21 cellular contexts compared by ENCODE assay signal in the genomic region with DNA sequence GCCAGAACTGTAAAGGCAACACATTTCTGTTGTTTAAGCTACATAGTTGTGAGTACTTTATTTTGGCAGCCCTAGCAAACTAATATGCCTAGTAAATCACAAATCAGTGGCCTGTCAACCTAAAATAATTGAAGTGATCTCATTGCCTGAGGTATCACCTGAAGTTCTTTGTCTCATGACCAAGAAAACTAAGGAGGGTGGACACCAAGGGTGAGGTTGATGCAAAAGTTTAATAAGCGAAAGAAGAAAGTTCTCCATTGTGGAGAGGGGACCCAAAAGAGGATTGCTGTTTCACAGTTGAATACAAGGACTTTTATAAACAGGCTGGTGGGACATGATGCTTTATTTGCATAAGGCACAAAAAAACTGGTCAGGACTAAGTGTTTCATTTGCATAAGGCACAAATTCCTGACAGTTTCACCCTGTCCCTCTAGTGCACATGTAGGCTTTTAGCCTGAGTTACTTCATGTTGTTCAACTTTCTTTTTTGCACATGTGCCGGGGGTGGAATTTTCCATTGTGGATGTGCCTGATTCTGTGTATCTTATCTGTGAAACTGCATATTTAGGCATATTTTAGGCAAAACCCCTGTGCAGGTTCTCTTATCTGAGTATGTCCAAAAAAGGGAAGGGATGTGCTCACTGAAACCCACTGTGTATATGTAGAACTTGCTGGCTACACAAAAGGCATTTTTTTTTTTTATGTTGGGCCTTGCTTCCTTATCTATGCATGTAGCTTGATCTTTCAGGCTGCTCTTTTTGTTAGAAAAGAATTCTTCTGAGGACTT.
DNase-seq lines count a peak whose midpoint lies in the region; ATAC-seq, FAIRE-seq and TF ChIP-seq lines count a peak whose summit lies in the region.
"Had no signal": no experiment of that assay in that cellular context is flagged by ENCODE, and none has a peak within 500 bp of the region (broad histone marks: within the 10 kb centered on the region; RNA-seq: fewer than 3 reads in every experiment).

No MANE protein-coding gene starts in this region.

- H3K14ac ChIP-seq in H1 (ENCODE audit: insufficient read length) = no peak overlapping the region

- H3K4me1 Mint-ChIP-seq in neural crest cell = peaks cover 3% of the 10 kb centered on the region
- H3K4me1 Mint-ChIP-seq: CD4-positive, CD25-positive, alpha-beta regulatory T cell had no signal

- TF ChIP-seq CTCF in HEK293 (tag by site-specific recombination; IDR thresholded peaks at IDR 0.05) (no peak), H1 (IDR thresholded peaks at IDR 0.05; ENCODE audit: control extremely low read depth in 1 of 3, insufficient read depth in 1 of 3, low read depth in 1 of 3, low read length in 3 of 3) (no peak), neural crest cell (conservative IDR thresholded peaks at IDR 0.05) (no peak), left lung (IDR thresholded peaks at IDR 0.05) (no peak), prostate gland (IDR thresholded peaks at IDR 0.05) (no peak)

- POLR2A ChIA-PET in HEK293 (lab: Yijun Ruan, JAX) = no interaction called here
- POLR2A ChIA-PET in H1 (lab: Charles Lee; ENCODE audit: partially characterized antibody) = interaction anchor here (0.6 to 1.1 kb wide), 4 partner anchors 8 to 185 kb away, joined by 3 to 4 read pairs (median 3); no protein-coding TSS in a partner anchor

- peak overlapping the region; percentile 13; the same call in 1 of the 2 replicates for H2AFZ ChIP-seq in H1 (ENCODE audit: low read length)

- no peak overlapping the region for H3K23ac ChIP-seq in H1 (ENCODE audit: insufficient read length)

- CTCF ChIA-PET in HEK293 (lab: Yijun Ruan, JAX) = interaction anchor here (0.6 to 1.5 kb wide), 4 partner anchors 9 to 292 kb away, joined by 3 to 5 read pairs (median 4); no protein-coding TSS in a partner anchor
- CTCF ChIA-PET in H1 (lab: Charles Lee; ENCODE audit: partially characterized antibody) = interaction anchor here (1.0 to 1.2 kb wide), 5 partner anchors 8 to 55 kb away, joined by 3 read pairs; no protein-coding TSS in a partner anchor

- H4K20me1 ChIP-seq in H1 (replicated peaks in 1 of 2; ENCODE audit: control insufficient read depth in 1 of 2, insufficient read depth in 2 of 2, low read length in 2 of 2) = no peaks in the 10 kb centered on the region

- TF ChIP-seq POLR2A in H1 (IDR thresholded peaks at IDR 0.05; ENCODE audit: control extremely low read depth in 1 of 2, low read depth in 2 of 2, low read length in 2 of 2) (no peak), prostate gland (IDR thresholded peaks at IDR 0.05) (no peak)

- peak overlapping the region; percentile 29 for H3K4ac ChIP-seq in H1 (replicated peaks; ENCODE audit: insufficient read length, low read depth, low read length)

- no peak for FAIRE-seq in H1 (lab: Jason Lieb, UNC)
- FAIRE-seq: A549, GM12878 had no signal

- peaks cover 12% of the 10 kb centered on the region for H3K36me3 Mint-ChIP-seq in neural crest cell (ENCODE audit: low read depth)
- H3K36me3 Mint-ChIP-seq: CD4-positive, CD25-positive, alpha-beta regulatory T cell had no signal

- H2BK120ac ChIP-seq in H1 (replicated peaks; ENCODE audit: low read depth, low read length) = peak overlapping the region; percentile 98

- no peaks in the 10 kb centered on the region for H3K9me3 ChIP-seq in HEK293 (ENCODE audit: control insufficient read depth, insufficient read depth, low read depth, low read length)
- peaks cover 12 to 18% of the 10 kb centered on the region in 2 experiments; a peak in 2 of 4 replicates for H3K9me3 ChIP-seq in H1 (ENCODE audit: insufficient read depth in 2 of 2, low read depth in 1 of 2, low read length in 1 of 2)
- peaks cover 0 to 40% of the 10 kb centered on the region in 2 donors for H3K9me3 ChIP-seq in left lung
- H3K9me3 ChIP-seq in prostate gland = no peaks in the 10 kb centered on the region
- H3K9me3 ChIP-seq: BE2C had no signal

- H3K9ac ChIP-seq in H1 (replicated peaks in 1 of 4; ENCODE audit: extremely low read depth in 1 of 4, low read depth in 3 of 4, low read length in 3 of 4) = no peak overlapping the region

- ATAC-seq in left lung (no peak), HG03280 (IDR thresholded peaks at IDR 0.05; ENCODE audit: unreplicated experiment) (no peak)
- ATAC-seq: A549, GM12878 had no signal

- H2AK5ac ChIP-seq in H1 (ENCODE audit: low read depth, low read length) = no peak overlapping the region

- 49% methylated on average over 2 of the region's 2 CpGs; no CpG with 5 or more reads in 1 of the 2 experiments for WGBS in H1 (ENCODE audit: extremely low coverage in 1 of 2, insufficient coverage in 1 of 2, insufficient read length in 1 of 2, insufficient replicate concordance in 2 of 2, low coverage in 1 of 2, low lambda C conversion rate in 2 of 2, missing lambda C conversion rate in 1 of 2), 2 experiments
- WGBS in prostate gland = 98% methylated on average over 2 of the region's 2 CpGs

- H4K8ac ChIP-seq in H1 (ENCODE audit: extremely low read depth, insufficient read depth, low read length) = no peak overlapping the region

- no peak overlapping the region for H3K4me3 ChIP-seq in HEK293 (ENCODE audit: low read depth, low read length)
- H3K4me3 ChIP-seq in H1 (ENCODE audit: extremely low read depth in 1 of 4, insufficient read depth in 2 of 4, low read depth in 3 of 4, low read length in 4 of 4) = peak overlapping the region in 1 of 4 experiments; percentile 17; a peak in 1 of 8 replicates
- H3K4me3 ChIP-seq in left lung = no peak overlapping the region
- no peak overlapping the region for H3K4me3 ChIP-seq in prostate gland
- H3K4me3 ChIP-seq: A549, GM12878 had no signal

- no peak overlapping the region for H3K56ac ChIP-seq in H1 (replicated peaks; ENCODE audit: insufficient read length, low read depth, low read length)

- no peaks in the 10 kb centered on the region for H3K27me3 Mint-ChIP-seq in neural crest cell (ENCODE audit: low read depth)
- H3K27me3 Mint-ChIP-seq: CD4-positive, CD25-positive, alpha-beta regulatory T cell had no signal

- peaks cover 17% of the 10 kb centered on the region for H3K9me3 Mint-ChIP-seq in neural crest cell

- H3K18ac ChIP-seq in H1 (ENCODE audit: extremely low read depth, low read length) = peak overlapping the region; percentile 60

- H4K5ac ChIP-seq in H1 (ENCODE audit: insufficient read length, low read depth, low read length) = peak overlapping the region; percentile 6

- H3K27ac ChIP-seq in HEK293 (ENCODE audit: extremely low read depth, low read depth, low read length) = no peak overlapping the region
- peak overlapping the region; percentile 54; the same call in 1 of the 2 replicates for H3K27ac ChIP-seq in H1 (ENCODE audit: low read depth, low read length)
- H3K27ac ChIP-seq in left lung = no peak overlapping the region
- H3K27ac ChIP-seq in prostate gland = no peak overlapping the region
- H3K27ac ChIP-seq: A549 had no signal

- H3K27ac Mint-ChIP-seq in neural crest cell (ENCODE audit: unreplicated experiment) = peak overlapping the region; percentile 15
- H3K27ac Mint-ChIP-seq: CD4-positive, CD25-positive, alpha-beta regulatory T cell had no signal

- peak overlapping the region in 1 of 2 experiments; percentile 31; a peak in 2 of 4 replicates for H3K4me2 ChIP-seq in H1 (ENCODE audit: insufficient read depth in 1 of 2, low read depth in 2 of 2, low read length in 2 of 2)
- H3K4me2 ChIP-seq: A549 had no signal

- H2BK5ac ChIP-seq in H1 (ENCODE audit: low read depth, low read length) = peak overlapping the region; percentile 75; the same call in 1 of the 2 replicates

- H3K27me3 ChIP-seq in H1 (replicated peaks in 1 of 4; ENCODE audit: control insufficient read depth in 3 of 4, extremely low read depth in 1 of 4, insufficient read depth in 3 of 4, low read length in 3 of 4) = no peaks in the 10 kb centered on the region
- H3K27me3 ChIP-seq in left lung = no peaks in the 10 kb centered on the region
- H3K27me3 ChIP-seq in prostate gland (replicated peaks; ENCODE audit: insufficient read depth) = no peaks in the 10 kb centered on the region
- H3K27me3 ChIP-seq: BE2C had no signal

- H3K36me3 ChIP-seq in HEK293 (ENCODE audit: control insufficient read depth in 2 of 2, insufficient read depth in 1 of 2, low read length in 2 of 2) (no peaks in the 10 kb centered on the region), H1 (ENCODE audit: control insufficient read depth in 2 of 4, insufficient read depth in 4 of 4, low read length in 3 of 4) (peaks cover 0 to 10% (median 4%) of the 10 kb centered on the region in 4 experiments; a peak in 2 of 8 replicates), left lung (no peaks in the 10 kb centered on the region), prostate gland (no peaks in the 10 kb centered on the region)
- H3K36me3 ChIP-seq: BE2C had no signal

- TF ChIP-seq RAD21 in H1 (IDR thresholded peaks at IDR 0.05 in 1 of 2, conservative IDR thresholded peaks at IDR 0.05 in 1 of 2; ENCODE audit: low read depth in 2 of 2, low read length in 2 of 2) = no peak

- H2BK12ac ChIP-seq in H1 (ENCODE audit: low read depth, low read length) = peak overlapping the region; percentile 1; the same call in 1 of the 2 replicates

- H3K79me2 ChIP-seq in H1 (ENCODE audit: control insufficient read depth in 1 of 2, insufficient read depth in 2 of 2, low read length in 2 of 2) = no peaks in the 10 kb centered on the region

- DNase-seq in NAMALWA (ENCODE audit: low spot score) = peak; percentile 5
- DNase-seq in H1 (ENCODE audit: low read depth in 1 of 2, low spot score in 2 of 2) = peak in 1 of 2 experiments; percentile 50
- DNase-seq in neural crest cell (ENCODE audit: low read depth, low spot score) = no peak
- no peak for DNase-seq in left lung
- no peak for DNase-seq in prostate gland (ENCODE audit: low spot score)
- DNase-seq in pons (ENCODE audit: low spot score) = no peak
- DNase-seq: BE2C; CD4-positive, CD25-positive, alpha-beta regulatory T cell; DND-41; HCEC 1CT; MM.1S; NCI-H1105; NCI-H146; NCI-H2029; NCI-H226; NCI-H524; Right ventricle myocardium superior had no signal

- no peaks in the 10 kb centered on the region for H3K23me2 ChIP-seq in H1 (ENCODE audit: low read depth, low read length)

- H3K4me1 ChIP-seq in HEK293 (ENCODE audit: control insufficient read depth, insufficient read depth, low read length) (no peaks in the 10 kb centered on the region), H1 (replicated peaks in 1 of 4; ENCODE audit: control insufficient read depth in 3 of 4, insufficient read depth in 4 of 4, low read length in 3 of 4) (peaks cover 9 to 42% (median 17%) of the 10 kb centered on the region in 4 experiments; a peak in 6 of 7 replicates), left lung (peaks cover 0 to 3% of the 10 kb centered on the region in 2 donors), prostate gland (replicated peaks) (no peaks in the 10 kb centered on the region)
- H3K4me1 ChIP-seq: BE2C had no signal

- H2BK20ac ChIP-seq in H1 (ENCODE audit: low read length) = peak overlapping the region; percentile 41; the same call in 1 of the 2 replicates

- intact Hi-C loops in left lung (cut with DNase I) = no loop called here
- intact Hi-C loops in prostate gland (cut with DNase I) = no loop called here

- no peak overlapping the region for H3K4me3 Mint-ChIP-seq in neural crest cell
- H3K4me3 Mint-ChIP-seq: CD4-positive, CD25-positive, alpha-beta regulatory T cell had no signal

- H3K79me1 ChIP-seq in H1 (ENCODE audit: low read depth, low read length) = no peaks in the 10 kb centered on the region

- TF ChIP-seq EP300 in H1 (IDR thresholded peaks at IDR 0.05; ENCODE audit: borderline replicate concordance in 1 of 2, low read depth in 2 of 2, low read length in 2 of 2) = no peak

- peak overlapping the region; percentile 0 for H4K91ac ChIP-seq in H1 (replicated peaks; ENCODE audit: insufficient read length, low read length)

- no peak overlapping the region for H2BK15ac ChIP-seq in H1 (ENCODE audit: low read length)
